Comparison of ENCODE assay signal across 2 cellular contexts in the genomic region with DNA sequence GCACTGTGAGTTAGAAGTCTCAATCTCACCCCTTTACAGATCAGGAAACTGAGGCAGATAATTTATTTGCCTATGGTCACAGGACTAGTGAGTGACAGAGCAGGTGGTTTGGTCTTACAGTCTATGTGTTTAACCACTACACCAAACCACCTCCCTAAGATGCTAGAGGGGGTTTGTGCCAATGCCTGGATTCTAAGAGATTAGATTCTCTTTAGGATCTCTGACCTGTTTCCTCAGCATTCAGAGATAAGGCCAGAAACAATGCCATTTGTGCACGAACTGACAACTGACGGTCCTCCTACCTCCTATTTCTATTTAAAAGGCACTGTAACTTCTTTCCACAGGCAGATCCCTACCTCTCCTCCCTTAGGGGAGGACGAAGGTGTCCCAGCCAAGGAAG.
TF ChIP-seq lines count a peak whose summit lies in the region.

No MANE protein-coding gene starts in this region.

TF ChIP-seq in A549, 52 proteins besides CTCF, POLR2A, EP300 and RAD21:
- TF ChIP-seq, protein P1, sequence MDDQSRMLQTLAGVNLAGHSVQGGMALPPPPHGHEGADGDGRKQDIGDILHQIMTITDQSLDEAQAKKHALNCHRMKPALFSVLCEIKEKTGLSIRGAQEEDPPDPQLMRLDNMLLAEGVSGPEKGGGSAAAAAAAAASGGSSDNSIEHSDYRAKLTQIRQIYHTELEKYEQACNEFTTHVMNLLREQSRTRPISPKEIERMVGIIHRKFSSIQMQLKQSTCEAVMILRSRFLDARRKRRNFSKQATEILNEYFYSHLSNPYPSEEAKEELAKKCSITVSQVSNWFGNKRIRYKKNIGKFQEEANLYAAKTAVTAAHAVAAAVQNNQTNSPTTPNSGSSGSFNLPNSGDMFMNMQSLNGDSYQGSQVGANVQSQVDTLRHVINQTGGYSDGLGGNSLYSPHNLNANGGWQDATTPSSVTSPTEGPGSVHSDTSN (IDR thresholded peaks at IDR 0.05) = no peak
- TF ChIP-seq HOXA7 (CRISPR knock-in tag; IDR thresholded peaks at IDR 0.05) = no peak
- TF ChIP-seq EHMT2 (IDR thresholded peaks at IDR 0.05; ENCODE audit: low read depth) = no peak
- no peak for TF ChIP-seq JUNB (IDR thresholded peaks at IDR 0.05)
- TF ChIP-seq, protein P2, sequence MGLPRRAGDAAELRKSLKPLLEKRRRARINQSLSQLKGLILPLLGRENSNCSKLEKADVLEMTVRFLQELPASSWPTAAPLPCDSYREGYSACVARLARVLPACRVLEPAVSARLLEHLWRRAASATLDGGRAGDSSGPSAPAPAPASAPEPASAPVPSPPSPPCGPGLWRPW (IDR thresholded peaks at IDR 0.05) = no peak
- TF ChIP-seq CBX2 (IDR thresholded peaks at IDR 0.05; ENCODE audit: borderline replicate concordance, low read depth) = no peak
- TF ChIP-seq, protein P3, sequence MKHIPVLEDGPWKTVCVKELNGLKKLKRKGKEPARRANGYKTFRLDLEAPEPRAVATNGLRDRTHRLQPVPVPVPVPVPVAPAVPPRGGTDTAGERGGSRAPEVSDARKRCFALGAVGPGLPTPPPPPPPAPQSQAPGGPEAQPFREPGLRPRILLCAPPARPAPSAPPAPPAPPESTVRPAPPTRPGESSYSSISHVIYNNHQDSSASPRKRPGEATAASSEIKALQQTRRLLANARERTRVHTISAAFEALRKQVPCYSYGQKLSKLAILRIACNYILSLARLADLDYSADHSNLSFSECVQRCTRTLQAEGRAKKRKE (CRISPR knock-in tag; IDR thresholded peaks at IDR 0.05; ENCODE audit: low read depth) = no peak
- no peak for TF ChIP-seq RNF2 (IDR thresholded peaks at IDR 0.05; ENCODE audit: borderline replicate concordance, low read depth)

TF ChIP-seq in HCT116, 20 proteins besides CTCF, POLR2A, EP300 and RAD21:
- TF ChIP-seq EZH2phosphoT487 (IDR thresholded peaks at IDR 0.05; ENCODE audit: borderline replicate concordance) = no peak
- TF ChIP-seq FOSL1 (IDR thresholded peaks at IDR 0.05; ENCODE audit: low read depth) = no peak
- no peak for TF ChIP-seq CEBPB (IDR thresholded peaks at IDR 0.05; ENCODE audit: low read depth)
- no peak for TF ChIP-seq EGR1 (IDR thresholded peaks at IDR 0.05; ENCODE audit: low read depth)
- no peak for TF ChIP-seq YY1 (IDR thresholded peaks at IDR 0.05; ENCODE audit: extremely low read depth, insufficient replicate concordance, low read depth, low read length)
- no peak for TF ChIP-seq JUND (IDR thresholded peaks at IDR 0.05)
- no peak for TF ChIP-seq SIN3A (IDR thresholded peaks at IDR 0.05; ENCODE audit: low read depth)
- no peak for TF ChIP-seq ZNF274 (IDR thresholded peaks at IDR 0.05; ENCODE audit: low read depth, low read length)
- TF ChIP-seq CBX3 (IDR thresholded peaks at IDR 0.05; ENCODE audit: low read depth) = no peak
- TF ChIP-seq, protein P4, sequence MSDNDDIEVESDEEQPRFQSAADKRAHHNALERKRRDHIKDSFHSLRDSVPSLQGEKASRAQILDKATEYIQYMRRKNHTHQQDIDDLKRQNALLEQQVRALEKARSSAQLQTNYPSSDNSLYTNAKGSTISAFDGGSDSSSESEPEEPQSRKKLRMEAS (IDR thresholded peaks at IDR 0.05) = no peak
